ENCODE assay signal across 8 cellular contexts in genomic region chr3:58568572-58569286, GRCh38. TPM values are rescaled to one million over a fixed set of nuclear protein-coding genes. Genes with fewer than 3 reads are reported as not detected.
A peak's percentile ranks its signal among the peaks of the same experiment; 100 is the strongest.
DNase-seq lines count a peak whose midpoint lies in the region; ATAC-seq, FAIRE-seq and TF ChIP-seq lines count a peak whose summit lies in the region.

No MANE protein-coding gene starts in this region.

- H3K27me3 ChIP-seq in gastroesophageal sphincter (no peaks in the 10 kb centered on the region), pancreas (no peaks in the 10 kb centered on the region), tibial nerve (no peaks in the 10 kb centered on the region)

- peak; percentile 20 for FAIRE-seq in pancreas (lab: Jason Lieb, UNC)

- intact Hi-C loops in pancreas (cut with DNase I), result loop anchor here in 2 of 3 donors (5.0 kb wide), 1 partner anchor 64 kb away; no protein-coding TSS in a partner anchor

- ATAC-seq in gastroesophageal sphincter, result peak; percentile 60
- ATAC-seq in pancreas, result peak; percentile 54 to 81 (median 76)
- no peak for ATAC-seq in HG02623 (IDR thresholded peaks at IDR 0.05; ENCODE audit: unreplicated experiment)

- no peak for TF ChIP-seq POLR2A in gastroesophageal sphincter (IDR thresholded peaks at IDR 0.05)
- TF ChIP-seq POLR2A in tibial nerve (IDR thresholded peaks at IDR 0.05), result no peak

- H3K4me3 ChIP-seq in gastroesophageal sphincter, result no peak overlapping the region
- H3K4me3 ChIP-seq in pancreas, result no peak overlapping the region
- no peak overlapping the region for H3K4me3 ChIP-seq in tibial nerve

- WGBS in gastroesophageal sphincter (ENCODE audit: low coverage in 1 of 2), 2 donors, result 36% methylated on average over 14 to 17 of the region's 17 CpGs
- WGBS in pancreas, 2 donors, result 24 to 32% methylated on average over 17 of the region's 17 CpGs
- 23 to 30% methylated on average over 17 of the region's 17 CpGs for WGBS in tibial nerve, 2 donors

- H3K9me3 ChIP-seq in gastroesophageal sphincter (no peaks in the 10 kb centered on the region), pancreas (no peaks in the 10 kb centered on the region), tibial nerve (peaks cover 0 to 3% (median 0%) of the 10 kb centered on the region in 4 donors)

- H3K4me1 ChIP-seq in gastroesophageal sphincter, result peaks cover 0 to 14% (median 0%) of the 10 kb centered on the region in 3 donors
- H3K4me1 ChIP-seq in pancreas, result peaks cover 7 to 12% (median 10%) of the 10 kb centered on the region in 3 donors
- H3K4me1 ChIP-seq in tibial nerve, result peaks cover 0 to 15% (median 0%) of the 10 kb centered on the region in 4 donors

- TF ChIP-seq CTCF in GM10266 (IDR thresholded peaks at IDR 0.05; ENCODE audit: control insufficient read depth, insufficient read depth, low read depth, missing control alignments) (peak; percentile 94), gastroesophageal sphincter (IDR thresholded peaks at IDR 0.05) (peak; percentile 90 to 98 (median 92)), pancreas (IDR thresholded peaks at IDR 0.05) (peak; percentile 81 to 95 (median 92)), tibial nerve (IDR thresholded peaks at IDR 0.05) (peak; percentile 87 to 94 (median 91))

- peaks cover 0 to 38% of the 10 kb centered on the region in 2 donors for H3K36me3 ChIP-seq in gastroesophageal sphincter
- H3K36me3 ChIP-seq in pancreas, result no peaks in the 10 kb centered on the region
- H3K36me3 ChIP-seq in tibial nerve, result peaks cover 0 to 34% (median 0%) of the 10 kb centered on the region in 3 donors

- H3K27ac ChIP-seq in gastroesophageal sphincter (peak overlapping the region in 1 of 4 donors; percentile 14), pancreas (no peak overlapping the region), tibial nerve (peak overlapping the region in 1 of 4 donors; percentile 27)

- TF ChIP-seq EP300 in gastroesophageal sphincter (IDR thresholded peaks at IDR 0.05) (no peak), tibial nerve (IDR thresholded peaks at IDR 0.05) (peak in 1 of 2 donors; percentile 57)

- peak; percentile 69 for DNase-seq in GM10266 (ENCODE audit: extremely low spot score)
- peak; percentile 43 for DNase-seq in HuH-7.5 (ENCODE audit: low spot score)
- peak; percentile 27 for DNase-seq in SHP77 treated with DMSO at 0.1 percent for 48 hours (lab: John Stamatoyannopoulos, UW)
- DNase-seq in activated naive CD4-positive, alpha-beta T cell (lab: John Stamatoyannopoulos, UW), result peak; percentile 55 to 75 (median 65)
- DNase-seq in pancreas, result peak; percentile 47 to 96 (median 79)
- peak; percentile 76 to 94 for DNase-seq in tibial nerve (ENCODE audit: low spot score in 2 of 2)

RNA-seq across cellular contexts. Expression of gene FAM107A, which starts 8.5 kb away (rescaled TPM):
- total RNA-seq in gastroesophageal sphincter (100 to 1,000 TPM in 1 of 4 donors, 10 to 100 TPM in 3; 27.9 to 109 (median 83.8) TPM), pancreas (1 to 10 TPM; 1.7 to 8.0 (median 5.2) TPM), tibial nerve (100 to 1,000 TPM; 147 to 305 (median 227) TPM)
- 10 to 100 TPM in 1 of 2 donors, 1 to 10 TPM in 1; 6.9 to 21.0 TPM for polyA plus RNA-seq in pancreas

RNA-seq across cellular contexts. Expression of gene ACOX2, which starts 31.7 kb away (rescaled TPM):
- total RNA-seq in gastroesophageal sphincter (10 to 100 TPM; 17.3 to 43.3 (median 23.6) TPM), pancreas (10 to 100 TPM in 1 of 6 donors, 1 to 10 TPM in 5; 1.3 to 13.3 (median 7.1) TPM), tibial nerve (10 to 100 TPM; 18.6 to 43.1 (median 36.1) TPM)
- polyA plus RNA-seq in pancreas, result 10 to 100 TPM in 1 of 2 donors, 1 to 10 TPM in 1; 7.9 to 11.3 TPM

Comparison
In these comparisons a context has a peak if more than half of its experiments do, and no peak if none do; other contexts are left out.
1. DNase-seq: peak in every context shown above with its lines; median percentile 85 in tibial nerve; 79 in pancreas; 69 in GM10266; 65 in activated naive CD4-positive, alpha-beta T cell; 43 in HuH-7.5; 27 in SHP77 treated with DMSO at 0.1 percent for 48 hours.